ENCODE assay signal across 10 cellular contexts in genomic region chr3:114884213-114884923, GRCh38.
"Had no signal": no experiment of that assay in that cellular context is flagged by ENCODE, and none has a peak within 500 bp of the region (broad histone marks: within the 10 kb centered on the region; RNA-seq: fewer than 3 reads in every experiment).

No MANE protein-coding gene starts in this region.

- ATAC-seq: activated T-cell treated with anti-CD3 and anti-CD28 coated beads, Interleukin-2, amount 50 U/mL, for 4 hours had no signal

- DNase-seq: activated CD4-positive, alpha-beta memory T cell treated with anti-CD3 and anti-CD28 coated beads for 36 hours; activated gamma-delta T cell treated with Interleukin-2 at 50 U/mL for 16 hours; activated naive CD8-positive, alpha-beta T cell treated with anti-CD3 and anti-CD28 coated beads for 36 hours; activated T-cell treated with anti-CD3 and anti-CD28 coated beads, Interleukin-2, amount 50 U/mL, for 4 hours; endodermal cell; erythroblast; hippocampal formation; sigmoid colon; stimulated activated CD4-positive, alpha-beta T cell treated with anti-CD3 and anti-CD28 coated beads, Interleukin-2, amount 100 ng/mL, for 24 hours; stimulated activated naive CD4-positive, alpha-beta T cell treated with Interleukin-2 at 50 U/mL for 16 hours had no signal
